ENCODE assay signal across 13 cellular contexts in the genomic region with DNA sequence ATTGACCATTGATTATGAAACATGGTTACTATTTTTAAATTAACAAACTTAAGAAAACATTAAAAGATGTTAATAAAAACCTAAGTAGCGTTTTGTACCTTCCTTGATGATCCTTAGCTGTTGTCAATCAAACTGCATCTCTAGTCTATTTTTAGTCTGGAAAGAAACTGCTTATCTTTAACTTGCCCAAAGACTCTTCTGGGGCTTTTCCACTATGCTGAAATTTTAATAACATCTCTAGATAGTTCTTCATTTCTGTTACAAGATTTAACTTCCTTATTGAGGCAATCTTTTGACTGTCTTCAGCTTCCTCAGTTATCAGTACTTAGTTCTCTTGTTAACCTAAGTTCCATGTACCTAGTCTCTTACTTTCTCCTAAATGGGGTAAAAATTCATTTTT.
"Had no signal": no experiment of that assay in that cellular context is flagged by ENCODE, and none has a peak within 500 bp of the region (broad histone marks: within the 10 kb centered on the region; RNA-seq: fewer than 3 reads in every experiment).

No MANE protein-coding gene starts in this region.

- H3K27ac ChIP-seq: adrenal gland, colonic mucosa, gastrocnemius medialis, left ventricle myocardium inferior, ovary, transverse colon had no signal

- H3K4me1 ChIP-seq: colonic mucosa had no signal

- H3K4me3 ChIP-seq: adrenal gland, colonic mucosa, gastrocnemius medialis, left ventricle myocardium inferior, ovary, transverse colon had no signal

- H3K9me3 ChIP-seq: adrenal gland, colonic mucosa, gastrocnemius medialis, left ventricle myocardium inferior, ovary, transverse colon had no signal

- ATAC-seq: gastrocnemius medialis had no signal

- H3K27me3 ChIP-seq: adrenal gland, colonic mucosa, gastrocnemius medialis, ovary, transverse colon had no signal

- DNase-seq: activated CD4-positive, alpha-beta T cell treated with anti-CD3 and anti-CD28 coated beads, Interleukin-2, amount 50 U/mL, for 4 hours; activated CD4-positive, CD25-positive, alpha-beta regulatory T cell treated with anti-CD3 and anti-CD28 coated beads, Interleukin-2, amount 50 U/mL, for 72 hours; activated naive CD4-positive, alpha-beta T cell treated with anti-CD3 and anti-CD28 coated beads, Interleukin-2, amount 50 U/mL, for 16 hours; activated T-cell treated with anti-CD3 and anti-CD28 coated beads, Interleukin-2, amount 50 U/mL, for 1 hour; adrenal gland; caudate nucleus; colonic mucosa; effector CD8-positive, alpha-beta T cell; gastrocnemius medialis; left ventricle myocardium inferior; mesendoderm; ovary; transverse colon had no signal

- H3K36me3 ChIP-seq: adrenal gland, colonic mucosa, gastrocnemius medialis, left ventricle myocardium inferior, ovary, transverse colon had no signal
